1 cellular context compared by ENCODE assay signal in the genomic region with DNA sequence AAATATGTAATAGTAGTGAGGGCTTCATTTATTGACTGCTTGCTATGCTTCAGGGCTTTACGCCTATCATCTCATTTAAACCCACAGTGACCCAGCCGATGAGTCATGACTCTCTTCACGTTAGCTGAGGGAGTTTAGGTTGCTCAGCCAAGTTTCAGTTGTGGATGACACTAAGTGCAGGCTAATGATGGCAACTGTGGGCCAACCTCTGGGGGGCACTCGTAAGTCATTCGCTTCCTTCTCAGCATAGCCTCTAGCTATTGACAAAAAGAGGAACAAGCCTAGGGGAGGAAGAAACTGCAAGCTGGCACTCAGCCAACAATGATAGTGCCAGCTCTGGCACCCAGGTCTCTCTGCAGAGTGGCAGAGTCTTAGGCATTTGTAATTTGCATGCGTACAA.
TF ChIP-seq lines count a peak whose summit lies in the region.

No MANE protein-coding gene starts in this region.

TF ChIP-seq in GM23338, 12 proteins besides CTCF, POLR2A, EP300 and RAD21 (continued from another document):
- TF ChIP-seq, protein P1, sequence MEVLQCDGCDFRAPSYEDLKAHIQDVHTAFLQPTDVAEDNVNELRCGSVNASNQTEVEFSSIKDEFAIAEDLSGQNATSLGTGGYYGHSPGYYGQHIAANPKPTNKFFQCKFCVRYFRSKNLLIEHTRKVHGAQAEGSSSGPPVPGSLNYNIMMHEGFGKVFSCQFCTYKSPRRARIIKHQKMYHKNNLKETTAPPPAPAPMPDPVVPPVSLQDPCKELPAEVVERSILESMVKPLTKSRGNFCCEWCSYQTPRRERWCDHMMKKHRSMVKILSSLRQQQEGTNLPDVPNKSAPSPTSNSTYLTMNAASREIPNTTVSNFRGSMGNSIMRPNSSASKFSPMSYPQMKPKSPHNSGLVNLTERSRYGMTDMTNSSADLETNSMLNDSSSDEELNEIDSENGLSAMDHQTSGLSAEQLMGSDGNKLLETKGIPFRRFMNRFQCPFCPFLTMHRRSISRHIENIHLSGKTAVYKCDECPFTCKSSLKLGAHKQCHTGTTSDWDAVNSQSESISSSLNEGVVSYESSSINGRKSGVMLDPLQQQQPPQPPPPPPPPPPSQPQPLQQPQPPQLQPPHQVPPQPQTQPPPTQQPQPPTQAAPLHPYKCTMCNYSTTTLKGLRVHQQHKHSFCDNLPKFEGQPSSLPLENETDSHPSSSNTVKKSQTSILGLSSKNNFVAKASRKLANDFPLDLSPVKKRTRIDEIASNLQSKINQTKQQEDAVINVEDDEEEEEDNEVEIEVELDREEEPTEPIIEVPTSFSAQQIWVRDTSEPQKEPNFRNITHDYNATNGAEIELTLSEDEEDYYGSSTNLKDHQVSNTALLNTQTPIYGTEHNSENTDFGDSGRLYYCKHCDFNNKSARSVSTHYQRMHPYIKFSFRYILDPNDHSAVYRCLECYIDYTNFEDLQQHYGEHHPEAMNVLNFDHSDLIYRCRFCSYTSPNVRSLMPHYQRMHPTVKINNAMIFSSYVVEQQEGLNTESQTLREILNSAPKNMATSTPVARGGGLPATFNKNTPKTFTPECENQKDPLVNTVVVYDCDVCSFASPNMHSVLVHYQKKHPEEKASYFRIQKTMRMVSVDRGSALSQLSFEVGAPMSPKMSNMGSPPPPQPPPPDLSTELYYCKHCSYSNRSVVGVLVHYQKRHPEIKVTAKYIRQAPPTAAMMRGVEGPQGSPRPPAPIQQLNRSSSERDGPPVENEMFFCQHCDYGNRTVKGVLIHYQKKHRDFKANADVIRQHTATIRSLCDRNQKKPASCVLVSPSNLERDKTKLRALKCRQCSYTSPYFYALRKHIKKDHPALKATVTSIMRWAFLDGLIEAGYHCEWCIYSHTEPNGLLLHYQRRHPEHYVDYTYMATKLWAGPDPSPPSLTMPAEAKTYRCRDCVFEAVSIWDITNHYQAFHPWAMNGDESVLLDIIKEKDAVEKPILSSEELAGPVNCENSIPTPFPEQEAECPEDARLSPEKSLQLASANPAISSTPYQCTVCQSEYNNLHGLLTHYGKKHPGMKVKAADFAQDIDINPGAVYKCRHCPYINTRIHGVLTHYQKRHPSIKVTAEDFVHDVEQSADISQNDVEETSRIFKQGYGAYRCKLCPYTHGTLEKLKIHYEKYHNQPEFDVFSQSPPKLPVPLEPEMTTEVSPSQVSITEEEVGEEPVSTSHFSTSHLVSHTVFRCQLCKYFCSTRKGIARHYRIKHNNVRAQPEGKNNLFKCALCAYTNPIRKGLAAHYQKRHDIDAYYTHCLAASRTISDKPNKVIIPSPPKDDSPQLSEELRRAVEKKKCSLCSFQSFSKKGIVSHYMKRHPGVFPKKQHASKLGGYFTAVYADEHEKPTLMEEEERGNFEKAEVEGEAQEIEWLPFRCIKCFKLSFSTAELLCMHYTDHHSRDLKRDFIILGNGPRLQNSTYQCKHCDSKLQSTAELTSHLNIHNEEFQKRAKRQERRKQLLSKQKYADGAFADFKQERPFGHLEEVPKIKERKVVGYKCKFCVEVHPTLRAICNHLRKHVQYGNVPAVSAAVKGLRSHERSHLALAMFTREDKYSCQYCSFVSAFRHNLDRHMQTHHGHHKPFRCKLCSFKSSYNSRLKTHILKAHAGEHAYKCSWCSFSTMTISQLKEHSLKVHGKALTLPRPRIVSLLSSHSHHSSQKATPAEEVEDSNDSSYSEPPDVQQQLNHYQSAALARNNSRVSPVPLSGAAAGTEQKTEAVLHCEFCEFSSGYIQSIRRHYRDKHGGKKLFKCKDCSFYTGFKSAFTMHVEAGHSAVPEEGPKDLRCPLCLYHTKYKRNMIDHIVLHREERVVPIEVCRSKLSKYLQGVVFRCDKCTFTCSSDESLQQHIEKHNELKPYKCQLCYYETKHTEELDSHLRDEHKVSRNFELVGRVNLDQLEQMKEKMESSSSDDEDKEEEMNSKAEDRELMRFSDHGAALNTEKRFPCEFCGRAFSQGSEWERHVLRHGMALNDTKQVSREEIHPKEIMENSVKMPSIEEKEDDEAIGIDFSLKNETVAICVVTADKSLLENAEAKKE (CRISPR knock-in tag; IDR thresholded peaks at IDR 0.05): no peak
- no peak for TF ChIP-seq EZH2 (IDR thresholded peaks at IDR 0.05; ENCODE audit: low read depth, unreplicated experiment)
- TF ChIP-seq JUNB (IDR thresholded peaks at IDR 0.05; ENCODE audit: unreplicated experiment): no peak
- TF ChIP-seq, protein P2, sequence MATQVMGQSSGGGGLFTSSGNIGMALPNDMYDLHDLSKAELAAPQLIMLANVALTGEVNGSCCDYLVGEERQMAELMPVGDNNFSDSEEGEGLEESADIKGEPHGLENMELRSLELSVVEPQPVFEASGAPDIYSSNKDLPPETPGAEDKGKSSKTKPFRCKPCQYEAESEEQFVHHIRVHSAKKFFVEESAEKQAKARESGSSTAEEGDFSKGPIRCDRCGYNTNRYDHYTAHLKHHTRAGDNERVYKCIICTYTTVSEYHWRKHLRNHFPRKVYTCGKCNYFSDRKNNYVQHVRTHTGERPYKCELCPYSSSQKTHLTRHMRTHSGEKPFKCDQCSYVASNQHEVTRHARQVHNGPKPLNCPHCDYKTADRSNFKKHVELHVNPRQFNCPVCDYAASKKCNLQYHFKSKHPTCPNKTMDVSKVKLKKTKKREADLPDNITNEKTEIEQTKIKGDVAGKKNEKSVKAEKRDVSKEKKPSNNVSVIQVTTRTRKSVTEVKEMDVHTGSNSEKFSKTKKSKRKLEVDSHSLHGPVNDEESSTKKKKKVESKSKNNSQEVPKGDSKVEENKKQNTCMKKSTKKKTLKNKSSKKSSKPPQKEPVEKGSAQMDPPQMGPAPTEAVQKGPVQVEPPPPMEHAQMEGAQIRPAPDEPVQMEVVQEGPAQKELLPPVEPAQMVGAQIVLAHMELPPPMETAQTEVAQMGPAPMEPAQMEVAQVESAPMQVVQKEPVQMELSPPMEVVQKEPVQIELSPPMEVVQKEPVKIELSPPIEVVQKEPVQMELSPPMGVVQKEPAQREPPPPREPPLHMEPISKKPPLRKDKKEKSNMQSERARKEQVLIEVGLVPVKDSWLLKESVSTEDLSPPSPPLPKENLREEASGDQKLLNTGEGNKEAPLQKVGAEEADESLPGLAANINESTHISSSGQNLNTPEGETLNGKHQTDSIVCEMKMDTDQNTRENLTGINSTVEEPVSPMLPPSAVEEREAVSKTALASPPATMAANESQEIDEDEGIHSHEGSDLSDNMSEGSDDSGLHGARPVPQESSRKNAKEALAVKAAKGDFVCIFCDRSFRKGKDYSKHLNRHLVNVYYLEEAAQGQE (IDR thresholded peaks at IDR 0.05; ENCODE audit: unreplicated experiment): no peak
- TF ChIP-seq ZNF331 (CRISPR knock-in tag; IDR thresholded peaks at IDR 0.05; ENCODE audit: low read depth): no peak
- no peak for TF ChIP-seq POLR2AphosphoS5 (IDR thresholded peaks at IDR 0.05; ENCODE audit: low read depth)
- TF ChIP-seq, protein P3, sequence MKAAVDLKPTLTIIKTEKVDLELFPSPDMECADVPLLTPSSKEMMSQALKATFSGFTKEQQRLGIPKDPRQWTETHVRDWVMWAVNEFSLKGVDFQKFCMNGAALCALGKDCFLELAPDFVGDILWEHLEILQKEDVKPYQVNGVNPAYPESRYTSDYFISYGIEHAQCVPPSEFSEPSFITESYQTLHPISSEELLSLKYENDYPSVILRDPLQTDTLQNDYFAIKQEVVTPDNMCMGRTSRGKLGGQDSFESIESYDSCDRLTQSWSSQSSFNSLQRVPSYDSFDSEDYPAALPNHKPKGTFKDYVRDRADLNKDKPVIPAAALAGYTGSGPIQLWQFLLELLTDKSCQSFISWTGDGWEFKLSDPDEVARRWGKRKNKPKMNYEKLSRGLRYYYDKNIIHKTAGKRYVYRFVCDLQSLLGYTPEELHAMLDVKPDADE (IDR thresholded peaks at IDR 0.05): no peak
- no peak for TF ChIP-seq EZH2phosphoT487 (IDR thresholded peaks at IDR 0.05; ENCODE audit: unreplicated experiment)
- no peak for TF ChIP-seq NANOG (IDR thresholded peaks at IDR 0.05; ENCODE audit: borderline replicate concordance)
- TF ChIP-seq ZNF114 (CRISPR knock-in tag; IDR thresholded peaks at IDR 0.05): no peak
- no peak for TF ChIP-seq CREB1 (CRISPR knock-in tag; IDR thresholded peaks at IDR 0.05; ENCODE audit: low read depth)
